Comparison of ENCODE assay signal across 9 cellular contexts in the genomic region with DNA sequence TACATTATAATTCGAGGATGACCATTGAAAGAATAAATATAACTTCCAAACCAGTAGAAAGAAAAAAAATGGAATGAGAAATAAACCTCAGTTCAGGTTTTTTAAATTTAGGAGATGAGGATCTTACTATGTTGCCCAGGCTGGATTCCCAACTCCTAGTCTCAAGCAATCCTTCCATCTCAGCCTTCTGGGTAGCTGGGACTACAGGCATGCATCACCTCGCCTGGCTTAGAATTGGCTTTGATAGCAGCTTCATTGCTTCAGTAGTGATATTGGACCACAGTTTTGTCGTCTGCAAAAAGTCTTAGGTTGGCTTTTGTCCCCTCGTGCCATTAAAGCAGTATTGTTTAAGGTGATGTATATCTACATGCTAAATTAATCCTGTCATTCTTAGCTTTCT. TPM values are rescaled to one million over a fixed set of nuclear protein-coding genes. Genes with fewer than 3 reads are reported as not detected.
DNase-seq lines count a peak whose midpoint lies in the region; TF ChIP-seq lines count a peak whose summit lies in the region.
"Had no signal": no experiment of that assay in that cellular context is flagged by ENCODE, and none has a peak within 500 bp of the region (broad histone marks: within the 10 kb centered on the region; RNA-seq: fewer than 3 reads in every experiment).

No MANE protein-coding gene starts in this region.

- TF ChIP-seq CTCF in GM12875 (IDR thresholded peaks at IDR 0.05; ENCODE audit: borderline replicate concordance, insufficient read depth, low read depth, low read length): no peak
- no peak for TF ChIP-seq CTCF in OCI-LY1 (IDR thresholded peaks at IDR 0.05; ENCODE audit: low read length)
- TF ChIP-seq CTCF in neutrophil (IDR thresholded peaks at IDR 0.05): no peak
- TF ChIP-seq CTCF in vagina (IDR thresholded peaks at IDR 0.05): no peak

- H3K4me2 ChIP-seq in OCI-LY1 (ENCODE audit: low read length): peak overlapping the region; percentile 90

- peaks cover 26% of the 10 kb centered on the region for H3K36me3 Mint-ChIP-seq in dendritic cell treated with granulocyte-macrophage colony-stimulating factor and Interleukin-4, amounts not matched to agents 40 ng/mL and 50 ng/mL, for 4 days (ENCODE audit: low read depth)

- H3K27me3 ChIP-seq in OCI-LY1 (ENCODE audit: insufficient read depth, low read length) (no peaks in the 10 kb centered on the region), neutrophil (no peaks in the 10 kb centered on the region), vagina (no peaks in the 10 kb centered on the region)
- H3K27me3 ChIP-seq: tibial nerve had no signal

- H3K27ac ChIP-seq in OCI-LY1 (ENCODE audit: low read depth, low read length, poor library complexity, severe bottlenecking) (no peak overlapping the region), neutrophil (peak overlapping the region; percentile 46), vagina (no peak overlapping the region)
- H3K27ac ChIP-seq: tibial nerve had no signal

- H3K36me3 ChIP-seq in OCI-LY1 (ENCODE audit: insufficient read depth, low read length) (peaks cover 48% of the 10 kb centered on the region), neutrophil (no peaks in the 10 kb centered on the region), vagina (no peaks in the 10 kb centered on the region)

- peak overlapping the region; percentile 34; the same call in 1 of the 2 replicates for H3K9ac ChIP-seq in OCI-LY1 (ENCODE audit: low read length)

- H2AFZ ChIP-seq in OCI-LY1 (ENCODE audit: low read length): no peak overlapping the region

- DNase-seq in vagina (ENCODE audit: extremely low spot score in 2 of 2) (no peak), NCI-H2196 treated with DMSO at 0.1 percent for 48 hours (lab: John Stamatoyannopoulos, UW; ENCODE audit: unreplicated experiment) (no peak), NCI-H2081 (lab: John Stamatoyannopoulos, UW) (no peak), NCI-H146 treated with DMSO at 0.1 percent for 48 hours (lab: John Stamatoyannopoulos, UW; ENCODE audit: unreplicated experiment) (no peak)

- no peaks in the 10 kb centered on the region for H3K9me3 Mint-ChIP-seq in dendritic cell treated with granulocyte-macrophage colony-stimulating factor and Interleukin-4, amounts not matched to agents 40 ng/mL and 50 ng/mL, for 4 days

- H3K4me1 ChIP-seq in OCI-LY1 (ENCODE audit: insufficient read depth, low read length, severe bottlenecking): peaks cover 55% of the 10 kb centered on the region
- H3K4me1 ChIP-seq in neutrophil (ENCODE audit: control insufficient read depth in 1 of 2, insufficient read depth in 1 of 2, low read depth in 1 of 2, low read length in 1 of 2): peaks cover 37 to 39% of the 10 kb centered on the region in 2 experiments
- peaks cover 37% of the 10 kb centered on the region for H3K4me1 ChIP-seq in vagina

- peaks cover 32% of the 10 kb centered on the region for H3K4me1 Mint-ChIP-seq in dendritic cell treated with granulocyte-macrophage colony-stimulating factor and Interleukin-4, amounts not matched to agents 40 ng/mL and 50 ng/mL, for 4 days (ENCODE audit: low read depth)

- no peak for TF ChIP-seq POLR2A in vagina (IDR thresholded peaks at IDR 0.05)

- no peaks in the 10 kb centered on the region for H3F3A ChIP-seq in OCI-LY1 (ENCODE audit: insufficient read depth, low read length)

- H3K9me3 ChIP-seq in OCI-LY1 (ENCODE audit: low read length) (no peaks in the 10 kb centered on the region), neutrophil (no peaks in the 10 kb centered on the region), vagina (no peaks in the 10 kb centered on the region)
- H3K9me3 ChIP-seq: tibial nerve had no signal

- H3K4me3 Mint-ChIP-seq in dendritic cell treated with granulocyte-macrophage colony-stimulating factor and Interleukin-4, amounts not matched to agents 40 ng/mL and 50 ng/mL, for 4 days: peak overlapping the region; percentile 66

- 0 out of 2 replicates have a peak, but pooled peaks cover 5% of the 10 kb centered on the region for H4K20me1 ChIP-seq in OCI-LY1 (ENCODE audit: insufficient read depth, low read length)

- no peaks in the 10 kb centered on the region for H3K27me3 Mint-ChIP-seq in dendritic cell treated with granulocyte-macrophage colony-stimulating factor and Interleukin-4, amounts not matched to agents 40 ng/mL and 50 ng/mL, for 4 days

- peak overlapping the region; percentile 58 for H3K27ac Mint-ChIP-seq in dendritic cell treated with granulocyte-macrophage colony-stimulating factor and Interleukin-4, amounts not matched to agents 40 ng/mL and 50 ng/mL, for 4 days

- H3K4me3 ChIP-seq in GM12875 (ENCODE audit: low read depth, low read length) (peak overlapping the region; percentile 0), OCI-LY1 (ENCODE audit: low read depth, low read length, poor library complexity, severe bottlenecking) (peak overlapping the region; percentile 87), neutrophil (ENCODE audit: low read depth in 1 of 2, low read length in 1 of 2) (no peak overlapping the region), vagina (peak overlapping the region in 1 of 2 donors; percentile 100)

- peaks cover 72% of the 10 kb centered on the region for H3K79me2 ChIP-seq in OCI-LY1 (ENCODE audit: insufficient read depth, low read length)

- H3K9me2 ChIP-seq in OCI-LY1 (ENCODE audit: low read depth, low read length): no peaks in the 10 kb centered on the region

- intact Hi-C loops in dendritic cell treated with granulocyte-macrophage colony-stimulating factor and Interleukin-4, amounts not matched to agents 40 ng/mL and 50 ng/mL, for 4 days (cut with micrococcal nuclease): no loop called here
- intact Hi-C loops in vagina (cut with DNase I): no loop called here

RNA-seq across cellular contexts. Expression of gene NASP, which starts 2.9 kb away (rescaled TPM):
- total RNA-seq in vagina: 57.9 TPM

RNA-seq across cellular contexts. Expression of gene AKR1A1, which starts 36.1 kb away (rescaled TPM):
- total RNA-seq in vagina: 80.3 TPM

RNA-seq across cellular contexts. Expression of gene CCDC17, which starts 37.1 kb away (rescaled TPM):
- 1.5 TPM for total RNA-seq in vagina

Comparison
In these comparisons a context has a peak if more than half of its experiments do, and no peak if none do; other contexts are left out.
1. H3K4me3 ChIP-seq: peak in GM12875 (single experiment) and OCI-LY1 (single experiment); none in neutrophil (0 of 2).